Comparison of ENCODE assay signal across 31 cellular contexts in genomic region chr10:80373566-80373965, GRCh38. TPM values are rescaled to one million over a fixed set of nuclear protein-coding genes. Genes with fewer than 3 reads are reported as not detected.
"Had no signal": no experiment of that assay in that cellular context is flagged by ENCODE, and none has a peak within 500 bp of the region (broad histone marks: within the 10 kb centered on the region; RNA-seq: fewer than 3 reads in every experiment).

No MANE protein-coding gene starts in this region.

- H3K9ac ChIP-seq: KMS-11 had no signal

- H3K4me2 ChIP-seq: KMS-11, PC-9 had no signal

- H2AFZ ChIP-seq: PC-9 had no signal

- H3K4me3 ChIP-seq: PC-9, SK-N-MC had no signal

- H3K27me3 ChIP-seq: brain microvascular endothelial cell had no signal

- ATAC-seq: activated CD4-positive, alpha-beta T cell treated with anti-CD3 and anti-CD28 coated beads for 36 hours; activated T-helper 17 cell treated with anti-CD3 and anti-CD28 coated beads, Interleukin-2, amount 50 U/mL, for 72 hours had no signal

- H3K36me3 ChIP-seq: brain microvascular endothelial cell, WERI-Rb-1 had no signal

- DNase-seq: activated CD4-positive, alpha-beta memory T cell treated with anti-CD3 and anti-CD28 coated beads, Interleukin-2, amount 10 ng/mL, durations not matched to agents 7 days and 5 days; activated CD4-positive, alpha-beta T cell treated with anti-CD3 and anti-CD28 coated beads for 36 hours; activated CD4-positive, alpha-beta T cell treated with anti-CD3 and anti-CD28 coated beads, Interleukin-2, amount 50 U/mL, for 1 hour; activated gamma-delta T cell treated with Interleukin-2 at 50 U/mL for 16 hours; activated naive CD4-positive, alpha-beta T cell treated with anti-CD3 and anti-CD28 coated beads, Interleukin-2, amount 10 ng/mL, durations not matched to agents 7 days and 5 days; activated naive CD8-positive, alpha-beta T cell treated with anti-CD3 and anti-CD28 coated beads for 36 hours; activated T-cell treated with anti-CD3 and anti-CD28 coated beads for 4 hours; activated T-cell treated with anti-CD3 and anti-CD28 coated beads, Interleukin-2, amount 50 U/mL, for 48 hours; brain microvascular endothelial cell; caudate nucleus; NCI-H1092 treated with DMSO at 0.1 percent for 48 hours; NCI-H1417 treated with DMSO at 0.1 percent for 48 hours; NCI-H1694; NCI-H2029; NCI-H2107; NCI-H2171 treated with DMSO at 0.1 percent for 48 hours; NCI-H226; NCI-H69; NK-92 treated with Interleukin-12 subunit alpha and Interleukin-12 subunit beta, amount 100 ng/mL, for 24 hours; PC-9; T-helper 1 cell; WERI-Rb-1 had no signal

- H3K27ac ChIP-seq: brain microvascular endothelial cell, KMS-11, PC-9, SK-N-MC, WERI-Rb-1 had no signal

RNA-seq across cellular contexts. Expression of gene DYDC2, which starts 17.0 kb away (rescaled TPM):
- total RNA-seq: activated CD4-positive, alpha-beta memory T cell treated with anti-CD3 and anti-CD28 coated beads, Interleukin-2, amount 10 ng/mL, durations not matched to agents 7 days and 5 days; activated CD8-positive, alpha-beta memory T cell treated with anti-CD3 and anti-CD28 coated beads for 36 hours; activated T-helper 17 cell treated with anti-CD3 and anti-CD28 coated beads, Interleukin-2, amount 50 U/mL, for 72 hours; MCF 10A; NCI-H460; PC-9; RPMI7951; T-helper 2 cell treated with Interferon-gamma antibody and Interleukin-4, amounts not matched to agents 100 ng/mL and 5 ng/mL, for 36 hours had no signal

RNA-seq across cellular contexts. Expression of gene DYDC1, which starts 17.0 kb away (rescaled TPM):
- total RNA-seq: activated CD4-positive, alpha-beta memory T cell treated with anti-CD3 and anti-CD28 coated beads, Interleukin-2, amount 10 ng/mL, durations not matched to agents 7 days and 5 days; activated CD4-positive, alpha-beta T cell treated with anti-CD3 and anti-CD28 coated beads for 36 hours; activated CD8-positive, alpha-beta memory T cell treated with anti-CD3 and anti-CD28 coated beads for 36 hours; activated naive CD8-positive, alpha-beta T cell treated with anti-CD3 and anti-CD28 coated beads for 36 hours; activated T-helper 17 cell treated with anti-CD3 and anti-CD28 coated beads, Interleukin-2, amount 50 U/mL, for 72 hours; MCF 10A; NCI-H460; PC-9; RPMI7951; T-helper 2 cell treated with Interferon-gamma antibody and Interleukin-4, amounts not matched to agents 100 ng/mL and 5 ng/mL, for 36 hours had no signal
- polyA plus RNA-seq: adipose tissue had no signal
